13 cellular contexts compared by ENCODE assay signal in the genomic region with DNA sequence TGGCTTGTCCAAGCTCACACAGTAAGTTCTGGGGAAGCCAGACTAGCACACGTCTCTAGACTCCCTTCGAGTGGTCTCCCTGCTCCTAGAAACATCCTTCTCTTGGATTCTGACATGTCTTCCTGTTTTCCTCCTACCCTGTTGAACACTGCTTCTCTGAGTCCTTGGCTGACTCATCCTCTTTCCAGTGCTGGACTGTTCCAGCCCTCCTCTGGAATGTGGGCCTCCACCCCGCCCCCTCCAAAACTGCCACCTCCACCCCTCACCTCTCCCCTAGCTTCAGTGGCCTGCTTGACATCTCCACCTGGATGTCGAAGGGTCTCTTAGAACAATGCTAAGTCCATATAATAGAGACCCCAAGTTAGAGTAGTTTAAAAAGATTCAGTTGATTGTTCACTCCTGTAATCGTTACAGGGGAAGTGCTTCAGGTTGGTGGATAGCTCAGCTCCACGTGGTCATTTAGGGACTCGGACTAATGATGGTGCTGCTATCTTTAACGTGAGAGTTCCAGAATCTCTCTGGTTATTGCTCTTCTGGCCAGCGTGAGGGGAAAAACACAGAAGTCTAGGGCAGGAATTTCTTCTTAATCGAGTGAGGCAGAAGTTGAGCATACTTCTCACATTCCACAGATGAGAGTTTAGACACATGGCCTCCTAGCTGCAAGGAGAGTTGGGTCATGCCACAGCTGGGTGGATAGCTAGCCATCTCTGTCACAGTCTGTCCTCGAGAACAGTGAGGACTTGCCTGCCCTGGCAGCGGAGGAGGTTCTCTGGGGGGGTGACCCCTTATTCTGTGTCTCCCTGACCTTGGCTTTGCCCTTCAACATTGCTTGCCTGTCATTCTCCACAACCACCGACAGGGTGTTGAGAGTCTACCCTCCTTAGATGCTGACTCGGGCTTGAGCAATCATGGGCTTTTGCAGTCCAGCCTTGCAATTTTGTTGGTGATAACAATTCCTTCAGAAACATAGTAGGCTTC. TPM values are rescaled to one million over a fixed set of nuclear protein-coding genes. Genes with fewer than 3 reads are reported as not detected.
DNase-seq lines count a peak whose midpoint lies in the region; ATAC-seq, FAIRE-seq and TF ChIP-seq lines count a peak whose summit lies in the region.
"Had no signal": no experiment of that assay in that cellular context is flagged by ENCODE, and none has a peak within 500 bp of the region (broad histone marks: within the 10 kb centered on the region; RNA-seq: fewer than 3 reads in every experiment).

No MANE protein-coding gene starts in this region.

- peak overlapping the region; percentile 13 for H2BK15ac ChIP-seq in mesenchymal stem cell (ENCODE audit: low read depth, poor library complexity, severe bottlenecking)

- H3K9me3 ChIP-seq in mesenchymal stem cell (ENCODE audit: control insufficient read depth, low read length) (no peaks in the 10 kb centered on the region), BE2C (no peaks in the 10 kb centered on the region)

- H4K8ac ChIP-seq in mesenchymal stem cell (ENCODE audit: low read length) = peak overlapping the region; percentile 87

- peak; percentile 76 for DNase-seq in HTR-8/SVneo (ENCODE audit: insufficient read length, low spot score)
- DNase-seq in chondrocyte (ENCODE audit: low spot score) = no peak
- peak; percentile 81 for DNase-seq in mesenchymal stem cell
- DNase-seq in D341Med (ENCODE audit: low spot score) = no peak
- DNase-seq in activated CD4-positive, CD25-positive, alpha-beta regulatory T cell (lab: John Stamatoyannopoulos, UW) = no peak
- no peak for DNase-seq in BE2C
- DNase-seq: CD4-positive, CD25-positive, alpha-beta regulatory T cell; dorsolateral prefrontal cortex; left cardiac atrium; NCI-H526; stimulated activated naive B cell treated with anti-CD40 and anti-IgM and Interleukin-4, amounts not matched to agents 10 μg/mL and 1 μg/mL and 100 μg/mL, for 72 hours had no signal

- no peak for ATAC-seq in HG02981 (IDR thresholded peaks at IDR 0.05; ENCODE audit: unreplicated experiment)
- ATAC-seq: stimulated activated naive B cell treated with anti-CD40 and anti-IgM and Interleukin-4, amounts not matched to agents 10 μg/mL and 1 μg/mL and 100 μg/mL, for 72 hours had no signal

- no peak overlapping the region for H3K4me3 Mint-ChIP-seq in chondrocyte (ENCODE audit: unreplicated experiment)
- H3K4me3 Mint-ChIP-seq: CD4-positive, CD25-positive, alpha-beta regulatory T cell; stimulated activated naive B cell treated with anti-CD40 and anti-IgM and Interleukin-4, amounts not matched to agents 10 μg/mL and 1 μg/mL and 100 μg/mL, for 72 hours had no signal

- peak overlapping the region; percentile 53 for H3K27ac ChIP-seq in ACC112 (ENCODE audit: low read depth, low read length)
- H3K27ac ChIP-seq in mesenchymal stem cell (ENCODE audit: low read length, poor library complexity, severe bottlenecking) = no peak overlapping the region
- H3K27ac ChIP-seq: dorsolateral prefrontal cortex had no signal

- peak overlapping the region; percentile 76 for H3K27ac Mint-ChIP-seq in chondrocyte (ENCODE audit: unreplicated experiment)
- H3K27ac Mint-ChIP-seq: CD4-positive, CD25-positive, alpha-beta regulatory T cell; stimulated activated naive B cell treated with anti-CD40 and anti-IgM and Interleukin-4, amounts not matched to agents 10 μg/mL and 1 μg/mL and 100 μg/mL, for 72 hours had no signal

- peaks cover 19% of the 10 kb centered on the region for H3K27me3 ChIP-seq in ACC112 (ENCODE audit: insufficient read depth, low read length)
- peaks cover 0 to 52% of the 10 kb centered on the region in 2 experiments for H3K27me3 ChIP-seq in mesenchymal stem cell (ENCODE audit: control insufficient read depth in 1 of 2, insufficient read depth in 1 of 2, low read length in 2 of 2)
- H3K27me3 ChIP-seq in BE2C = no peaks in the 10 kb centered on the region
- H3K27me3 ChIP-seq: dorsolateral prefrontal cortex had no signal

- H4K91ac ChIP-seq in mesenchymal stem cell (ENCODE audit: low read length) = peak overlapping the region; percentile 95

- H2AFZ ChIP-seq in ACC112 (ENCODE audit: low read length, unreplicated experiment) (no peak overlapping the region), mesenchymal stem cell (ENCODE audit: low read depth, low read length) (no peak overlapping the region)

- peak overlapping the region; percentile 28 for H3K9ac ChIP-seq in mesenchymal stem cell (ENCODE audit: low read length)

- H3K14ac ChIP-seq in mesenchymal stem cell (ENCODE audit: low read length in 2 of 2) = peak overlapping the region in 1 of 2 experiments; percentile 45

- 38% methylated on average over 14 of the region's 14 CpGs for WGBS in mesenchymal stem cell

- no peaks in the 10 kb centered on the region for H3K79me1 ChIP-seq in mesenchymal stem cell (replicated peaks; ENCODE audit: low read length, poor library complexity, severe bottlenecking)

- H3K4ac ChIP-seq in mesenchymal stem cell (ENCODE audit: low read depth in 1 of 2, low read length in 2 of 2) = peak overlapping the region; percentile 60 to 95

- H3K36me3 ChIP-seq in ACC112 (ENCODE audit: insufficient read depth, low read length) = no peaks in the 10 kb centered on the region
- H3K36me3 ChIP-seq in mesenchymal stem cell (ENCODE audit: control insufficient read depth in 1 of 2, insufficient read depth in 2 of 2, low read depth in 1 of 2, low read length in 2 of 2) = no peaks in the 10 kb centered on the region
- no peaks in the 10 kb centered on the region for H3K36me3 ChIP-seq in BE2C

- H2BK12ac ChIP-seq in mesenchymal stem cell (ENCODE audit: low read length in 2 of 2) = peak overlapping the region; percentile 94 to 95

- no peak overlapping the region for H2AK5ac ChIP-seq in mesenchymal stem cell (ENCODE audit: low read length, severe bottlenecking)

- H3K79me2 ChIP-seq in ACC112 (ENCODE audit: control insufficient read depth, insufficient read depth, low read length, unreplicated experiment) = no peaks in the 10 kb centered on the region

- peak overlapping the region; percentile 71 for H2BK120ac ChIP-seq in mesenchymal stem cell (ENCODE audit: low read depth, low read length)

- H3K18ac ChIP-seq in mesenchymal stem cell (ENCODE audit: low read depth in 1 of 2, low read length in 2 of 2) = peak overlapping the region; percentile 86 to 87

- peak; percentile 36 for TF ChIP-seq CTCF in chondrocyte (IDR thresholded peaks at IDR 0.05)
- TF ChIP-seq CTCF in BE2C (IDR thresholded peaks at IDR 0.05; ENCODE audit: low read depth, low read length) = no peak

- no peak overlapping the region for H2BK5ac ChIP-seq in mesenchymal stem cell (ENCODE audit: low read depth, low read length, poor library complexity, severe bottlenecking)

- H3K4me2 ChIP-seq in mesenchymal stem cell (ENCODE audit: low read length, poor library complexity, severe bottlenecking) = no peak overlapping the region

- H3K4me1 ChIP-seq in ACC112 (ENCODE audit: control insufficient read depth, insufficient read depth, low read length, unreplicated experiment) (peaks cover 38% of the 10 kb centered on the region), mesenchymal stem cell (ENCODE audit: control insufficient read depth, insufficient read depth, low read depth, low read length) (peaks cover 18% of the 10 kb centered on the region), BE2C (peaks cover 12% of the 10 kb centered on the region)

- H3K9me3 Mint-ChIP-seq in chondrocyte (ENCODE audit: low read depth) = no peaks in the 10 kb centered on the region
- H3K9me3 Mint-ChIP-seq: CD4-positive, CD25-positive, alpha-beta regulatory T cell; stimulated activated naive B cell treated with anti-CD40 and anti-IgM and Interleukin-4, amounts not matched to agents 10 μg/mL and 1 μg/mL and 100 μg/mL, for 72 hours had no signal

- peak overlapping the region in 1 of 2 experiments; percentile 23 for H3K23ac ChIP-seq in mesenchymal stem cell (ENCODE audit: low read length in 2 of 2)

- FAIRE-seq in HTR-8/SVneo (lab: Jason Lieb, UNC) = no peak

- H3K4me3 ChIP-seq in ACC112 (ENCODE audit: low read depth, low read length) (no peak overlapping the region), mesenchymal stem cell (ENCODE audit: insufficient read depth in 1 of 2, low read depth in 1 of 2, low read length in 2 of 2) (no peak overlapping the region), BE2C (ENCODE audit: low read depth, low read length) (no peak overlapping the region)
- H3K4me3 ChIP-seq: dorsolateral prefrontal cortex had no signal

- H3K36me3 Mint-ChIP-seq in chondrocyte (ENCODE audit: low read depth) = no peaks in the 10 kb centered on the region
- H3K36me3 Mint-ChIP-seq: stimulated activated naive B cell treated with anti-CD40 and anti-IgM and Interleukin-4, amounts not matched to agents 10 μg/mL and 1 μg/mL and 100 μg/mL, for 72 hours had no signal

- no peaks in the 10 kb centered on the region for H3K27me3 Mint-ChIP-seq in chondrocyte (ENCODE audit: low read depth)

- H3K4me1 Mint-ChIP-seq in chondrocyte (ENCODE audit: low read depth) = peaks cover 37% of the 10 kb centered on the region

RNA-seq across cellular contexts. Expression of gene C11orf96, which starts 4.7 kb away (rescaled TPM):
- total RNA-seq in chondrocyte = 1.9 to 33.4 TPM (median 31.9 TPM) in 3 replicates
- 134 TPM for polyA plus RNA-seq in mesenchymal stem cell (2013, experiment 1 of 2)
- 133 TPM for polyA plus RNA-seq in mesenchymal stem cell (2013, experiment 2 of 2)
- polyA plus RNA-seq in BE2C (2012; ENCODE audit: insufficient read depth, insufficient read length, low read depth) = 125 TPM
- polyA plus RNA-seq: CD4-positive, CD25-positive, alpha-beta regulatory T cell had no signal

RNA-seq across cellular contexts. Expression of gene ALKBH3, which starts 57.1 kb away (rescaled TPM):
- 20.1 to 26.5 TPM (median 25.5 TPM) in 3 replicates for total RNA-seq in chondrocyte
- polyA plus RNA-seq in mesenchymal stem cell (2013, experiment 1 of 2) = 22.0 TPM
- polyA plus RNA-seq in mesenchymal stem cell (2013, experiment 2 of 2) = 20.7 TPM
- polyA plus RNA-seq in BE2C (2012; ENCODE audit: insufficient read depth, insufficient read length, low read depth) = 24.4 TPM

Comparison
In these comparisons a context has a peak if more than half of its experiments do, and no peak if none do; other contexts are left out.
1. DNase-seq: peak in HTR-8/SVneo (single experiment) and mesenchymal stem cell (single experiment); none in chondrocyte (single experiment), D341Med (single experiment), activated CD4-positive, CD25-positive, alpha-beta regulatory T cell (0 of 4) and BE2C (single experiment).